In the genomic region with DNA sequence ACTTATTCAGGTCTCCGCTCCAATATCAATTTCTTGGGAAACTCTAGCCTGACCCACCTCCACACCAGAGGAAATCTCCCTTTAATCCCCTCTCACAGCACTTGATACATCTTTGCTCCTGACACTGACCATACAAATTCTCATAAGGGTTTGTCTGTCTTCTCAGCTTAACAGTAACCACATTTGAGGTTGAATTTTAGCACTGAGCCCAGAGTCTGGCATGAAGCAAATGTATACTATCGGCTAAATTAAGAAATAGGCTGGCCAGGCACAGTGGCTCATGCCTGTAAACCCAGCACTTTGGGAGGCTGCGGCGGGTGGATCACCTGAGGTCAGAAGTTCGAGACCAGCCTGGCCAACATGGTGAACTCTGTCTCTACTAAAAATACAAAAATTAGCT, we compare ENCODE assay signal across 24 cellular contexts. TPM values are rescaled to one million over a fixed set of nuclear protein-coding genes. Genes with fewer than 3 reads are reported as not detected.
DNase-seq lines count a peak whose midpoint lies in the region; ATAC-seq and TF ChIP-seq lines count a peak whose summit lies in the region.
"Had no signal": no experiment of that assay in that cellular context is flagged by ENCODE, and none has a peak within 500 bp of the region (broad histone marks: within the 10 kb centered on the region; RNA-seq: fewer than 3 reads in every experiment).

No MANE protein-coding gene starts in this region.

- peak; percentile 21 for DNase-seq in AG10803 (ENCODE audit: low read depth)
- DNase-seq in hepatocyte (ENCODE audit: low spot score), result no peak
- no peak for DNase-seq in gastrocnemius medialis
- no peak for DNase-seq in foreskin melanocyte
- no peak for DNase-seq in NCI-H82 treated with DMSO at 0.1 percent for 48 hours (lab: John Stamatoyannopoulos, UW; ENCODE audit: unreplicated experiment)
- no peak for DNase-seq in NOMO-1 treated with DMSO at 0.1 percent for 48 hours (lab: John Stamatoyannopoulos, UW; ENCODE audit: unreplicated experiment)
- DNase-seq in hypothalamus (lab: John Stamatoyannopoulos, UW), result no peak
- DNase-seq: AML-193; Caco-2; CD4-positive, CD25-positive, alpha-beta regulatory T cell; DMS153; EL; H9; MV-4-11; NCI-H1417; NCI-H187 treated with DMSO at 0.1 percent for 48 hours; NCI-H2171; NCI-H446; NCI-H69; NK-92 treated with Interleukin-12 subunit alpha and Interleukin-12 subunit beta, amount 100 ng/mL, for 24 hours; OCI-M1; SJCRH30 had no signal

- H2AFZ ChIP-seq in hepatocyte, result no peak overlapping the region

- 99% methylated on average over 5 of the region's 5 CpGs for WGBS in hepatocyte (ENCODE audit: low lambda C conversion rate, missing lambda C conversion rate)

- TF ChIP-seq CTCF in AG10803 (conservative IDR thresholded peaks at IDR 0.05; ENCODE audit: low read length), result no peak
- TF ChIP-seq CTCF in VCaP (conservative IDR thresholded peaks at IDR 0.05), result no peak
- TF ChIP-seq CTCF in hepatocyte (IDR thresholded peaks at IDR 0.05; ENCODE audit: poor library complexity), result no peak
- TF ChIP-seq CTCF in gastrocnemius medialis (IDR thresholded peaks at IDR 0.05 in 4 of 5, conservative IDR thresholded peaks at IDR 0.05 in 1 of 5), result no peak

- peaks cover 28% of the 10 kb centered on the region for H3K79me2 ChIP-seq in hepatocyte

- H3K4me3 ChIP-seq in AG10803 (ENCODE audit: low read length) (no peak overlapping the region), hepatocyte (no peak overlapping the region), gastrocnemius medialis (no peak overlapping the region)
- H3K4me3 ChIP-seq: K562, SJCRH30 had no signal

- H3K4me2 ChIP-seq in hepatocyte, result no peak overlapping the region

- H3K27ac ChIP-seq in VCaP (peak overlapping the region; percentile 89), hepatocyte (peak overlapping the region; percentile 89), gastrocnemius medialis (peak overlapping the region; percentile 76 to 87 (median 84))
- H3K27ac ChIP-seq: SJCRH30 had no signal

- H3K27me3 ChIP-seq in hepatocyte (no peaks in the 10 kb centered on the region), gastrocnemius medialis (no peaks in the 10 kb centered on the region)
- H3K27me3 ChIP-seq: SJCRH30 had no signal

- H3K9me2 ChIP-seq in hepatocyte (replicated peaks; ENCODE audit: insufficient read depth), result no peaks in the 10 kb centered on the region

- intact Hi-C loops in gastrocnemius medialis (cut with DNase I; ENCODE audit: low total_unique reads), result no loop called here

- ATAC-seq in gastrocnemius medialis, result no peak
- ATAC-seq: K562 had no signal

- H3K4me1 ChIP-seq in hepatocyte (ENCODE audit: insufficient read depth) (peaks cover 20% of the 10 kb centered on the region), gastrocnemius medialis (peaks cover 29 to 31% of the 10 kb centered on the region in 2 donors)
- H3K4me1 ChIP-seq: SJCRH30 had no signal

- no peak for TF ChIP-seq POLR2A in gastrocnemius medialis (IDR thresholded peaks at IDR 0.05)

- in situ Hi-C loops in gastrocnemius medialis (cut with MboI; ENCODE audit: low sequenced_read_pairs in 4 of 4), result no loop called here

- no peaks in the 10 kb centered on the region for H3K36me3 ChIP-seq in hepatocyte (replicated peaks; ENCODE audit: insufficient read depth, low read depth)
- peaks cover 0 to 52% of the 10 kb centered on the region in 2 donors for H3K36me3 ChIP-seq in gastrocnemius medialis

- H3K9me3 ChIP-seq in hepatocyte (ENCODE audit: low read depth) (no peaks in the 10 kb centered on the region), gastrocnemius medialis (no peaks in the 10 kb centered on the region)
- H3K9me3 ChIP-seq: Caco-2, SJCRH30 had no signal

- no peaks in the 10 kb centered on the region for H4K20me1 ChIP-seq in hepatocyte (ENCODE audit: insufficient read depth, poor library complexity, severe bottlenecking)

RNA-seq across cellular contexts. Expression of a gene that starts 9.7 kb away (rescaled TPM):
- total RNA-seq in hepatocyte, result 28.0 and 30.9 TPM in 2 replicates
- polyA plus RNA-seq in hepatocyte, result 23.9 and 28.8 TPM in 2 replicates
- total RNA-seq in gastrocnemius medialis, result 10 to 100 TPM; 57.4 to 86.3 (median 70.3) TPM
